22 cellular contexts compared by ENCODE assay signal in genomic region chr3:29516164-29516563, GRCh38.
"Had no signal": no experiment of that assay in that cellular context is flagged by ENCODE, and none has a peak within 500 bp of the region (broad histone marks: within the 10 kb centered on the region; RNA-seq: fewer than 3 reads in every experiment).

No MANE protein-coding gene starts in this region.

- H3K9me3 ChIP-seq: adrenal gland, left lung, mucosa of descending colon, psoas muscle, transverse colon, vagina had no signal

- H3K4me3 Mint-ChIP-seq: activated CD4-positive, alpha-beta T cell treated with anti-CD3 and anti-CD28 coated beads for 36 hours; activated naive CD4-positive, alpha-beta T cell treated with anti-CD3 and anti-CD28 coated beads, Interleukin-2, amount 50 U/mL, for 24 hours; effector memory CD8-positive, alpha-beta T cell; memory B cell; naive B cell; neural crest cell; stimulated activated naive CD8-positive, alpha-beta T cell treated with anti-CD3 and anti-CD28 coated beads, Interleukin-15, Interleukin-2, amounts not matched to agents 100 ng/mL and 50 ng/mL, for 24 hours; T-helper 2 cell treated with Interferon-gamma antibody and Interleukin-4, amounts not matched to agents 5 μg/mL and 100 μg/mL, for 36 hours had no signal

- H3K27ac Mint-ChIP-seq: activated CD4-positive, alpha-beta T cell treated with anti-CD3 and anti-CD28 coated beads for 36 hours; activated naive CD4-positive, alpha-beta T cell treated with anti-CD3 and anti-CD28 coated beads, Interleukin-2, amount 50 U/mL, for 24 hours; effector memory CD8-positive, alpha-beta T cell; memory B cell; naive B cell; stimulated activated naive CD8-positive, alpha-beta T cell treated with anti-CD3 and anti-CD28 coated beads, Interleukin-15, Interleukin-2, amounts not matched to agents 100 ng/mL and 50 ng/mL, for 24 hours; T-helper 2 cell treated with Interferon-gamma antibody and Interleukin-4, amounts not matched to agents 5 μg/mL and 100 μg/mL, for 36 hours had no signal

- ATAC-seq: effector memory CD8-positive, alpha-beta T cell; mucosa of descending colon had no signal

- H3K4me1 Mint-ChIP-seq: activated naive CD4-positive, alpha-beta T cell treated with anti-CD3 and anti-CD28 coated beads, Interleukin-2, amount 50 U/mL, for 24 hours; memory B cell had no signal

- H3K9me3 Mint-ChIP-seq: naive B cell; neural crest cell; T-helper 2 cell treated with Interferon-gamma antibody and Interleukin-4, amounts not matched to agents 5 μg/mL and 100 μg/mL, for 36 hours had no signal

- DNase-seq: activated CD4-positive, alpha-beta T cell treated with anti-CD3 and anti-CD28 coated beads for 36 hours; activated CD4-positive, alpha-beta T cell treated with anti-CD3 and anti-CD28 coated beads, Interleukin-2, amount 50 U/mL, for 48 hours; activated gamma-delta T cell; adrenal gland; effector memory CD8-positive, alpha-beta T cell; erythroblast; hypothalamus; left lung; mucosa of descending colon; naive B cell; psoas muscle; right cardiac atrium; stimulated activated CD4-positive, alpha-beta T cell treated with anti-CD3 and anti-CD28 coated beads, Interleukin-2, amount 100 ng/mL, for 48 hours; transverse colon had no signal

- H3K27me3 Mint-ChIP-seq: activated naive CD4-positive, alpha-beta T cell treated with anti-CD3 and anti-CD28 coated beads, Interleukin-2, amount 50 U/mL, for 24 hours; effector memory CD8-positive, alpha-beta T cell; memory B cell had no signal

- H3K36me3 Mint-ChIP-seq: activated naive CD4-positive, alpha-beta T cell treated with anti-CD3 and anti-CD28 coated beads, Interleukin-2, amount 50 U/mL, for 24 hours; memory B cell; naive B cell had no signal

- H3K27me3 ChIP-seq: adrenal gland, cardiac muscle cell, left lung, transverse colon, vagina had no signal

- H3K27ac ChIP-seq: adrenal gland, left lung, skin epidermis, transverse colon, vagina had no signal

- H3K36me3 ChIP-seq: adrenal gland, cardiac muscle cell, left lung, transverse colon, vagina had no signal

- H3K4me3 ChIP-seq: adrenal gland, cardiac muscle cell, left lung, mucosa of descending colon, psoas muscle, skin epidermis, transverse colon, vagina had no signal
